ENCODE assay signal across 11 cellular contexts in the genomic region with DNA sequence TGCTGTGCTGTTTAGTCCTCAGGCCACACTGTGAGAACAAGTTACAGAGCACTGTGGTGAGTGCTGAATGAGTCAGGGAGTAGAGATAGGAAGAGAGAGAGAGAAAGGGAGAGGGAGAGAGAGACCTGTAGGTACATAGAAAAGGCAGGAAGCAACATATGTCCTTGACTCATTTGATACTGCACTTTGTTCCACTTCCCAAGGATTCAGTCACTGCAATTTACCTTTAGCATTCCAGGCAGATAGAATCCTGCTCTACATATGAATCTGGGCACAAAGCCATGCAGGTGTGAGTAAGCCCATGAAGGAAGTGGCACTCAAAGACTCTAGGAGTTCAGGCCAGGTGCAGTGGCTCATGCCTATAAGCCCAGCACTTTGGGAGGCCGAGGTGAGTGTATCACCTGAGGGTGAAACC. TPM values are rescaled to one million over a fixed set of nuclear protein-coding genes. Genes with fewer than 3 reads are reported as not detected.
DNase-seq lines count a peak whose midpoint lies in the region; ATAC-seq, FAIRE-seq and TF ChIP-seq lines count a peak whose summit lies in the region.
"Had no signal": no experiment of that assay in that cellular context is flagged by ENCODE, and none has a peak within 500 bp of the region (broad histone marks: within the 10 kb centered on the region; RNA-seq: fewer than 3 reads in every experiment).

No MANE protein-coding gene starts in this region.

- H3K4me3 ChIP-seq in left ventricle myocardium inferior: no peak overlapping the region
- no peak overlapping the region for H3K4me3 ChIP-seq in right cardiac atrium (ENCODE audit: low read length)
- H3K4me3 ChIP-seq in fibroblast of pulmonary artery (replicated peaks; ENCODE audit: low read depth, low read length): no peak overlapping the region
- H3K4me3 ChIP-seq in upper lobe of right lung: no peak overlapping the region
- H3K4me3 ChIP-seq in coronary artery: no peak overlapping the region
- H3K4me3 ChIP-seq: breast epithelium had no signal

- no peaks in the 10 kb centered on the region for H3K36me3 ChIP-seq in left ventricle myocardium inferior
- no peaks in the 10 kb centered on the region for H3K36me3 ChIP-seq in upper lobe of right lung
- H3K36me3 ChIP-seq: breast epithelium had no signal

- H3K9me3 ChIP-seq in left ventricle myocardium inferior (replicated peaks) (no peaks in the 10 kb centered on the region), right cardiac atrium (ENCODE audit: control insufficient read depth, low read length) (no peaks in the 10 kb centered on the region), upper lobe of right lung (no peaks in the 10 kb centered on the region)
- H3K9me3 ChIP-seq: breast epithelium had no signal

- 72% methylated on average over 1 of the region's 1 CpG for WGBS in right cardiac atrium

- no peak for TF ChIP-seq POLR2A in H54 (IDR thresholded peaks at IDR 0.05; ENCODE audit: low read depth, low read length)

- H3K27ac ChIP-seq in left ventricle myocardium inferior (replicated peaks) (peak overlapping the region; percentile 42), right cardiac atrium (ENCODE audit: low read length) (no peak overlapping the region), upper lobe of right lung (peak overlapping the region; percentile 76), coronary artery (no peak overlapping the region)

- DNase-seq in left ventricle myocardium inferior (no peak), right cardiac atrium (no peak), RCC 7860 (ENCODE audit: low spot score) (peak; percentile 6), fibroblast of pulmonary artery (ENCODE audit: low read depth) (peak; percentile 7), upper lobe of right lung (peak; percentile 66), coronary artery (ENCODE audit: low spot score) (no peak), H54 (ENCODE audit: insufficient read length, low spot score) (no peak)
- DNase-seq: DND-41 had no signal

- H3K27me3 ChIP-seq in left ventricle myocardium inferior (ENCODE audit: low read depth) (peaks cover 6% of the 10 kb centered on the region), right cardiac atrium (ENCODE audit: control insufficient read depth, insufficient read depth) (no peaks in the 10 kb centered on the region), upper lobe of right lung (no peaks in the 10 kb centered on the region)
- H3K27me3 ChIP-seq: breast epithelium had no signal

- H3K4me1 ChIP-seq in left ventricle myocardium inferior: peaks cover 10% of the 10 kb centered on the region
- H3K4me1 ChIP-seq in right cardiac atrium (ENCODE audit: control insufficient read depth, insufficient read depth, low read length): no peaks in the 10 kb centered on the region
- peaks cover 4% of the 10 kb centered on the region for H3K4me1 ChIP-seq in upper lobe of right lung
- H3K4me1 ChIP-seq: breast epithelium had no signal

- intact Hi-C loops in left ventricle myocardium inferior (cut with micrococcal nuclease): no loop called here
- intact Hi-C loops in right cardiac atrium (cut with DNase I): no loop called here
- intact Hi-C loops in upper lobe of right lung (cut with DNase I): no loop called here

- ATAC-seq in right cardiac atrium (no peak), upper lobe of right lung (peak; percentile 82), SK-N-SH treated with all-trans-retinoic acid at 6 μM for 48 hours (no peak)

- TF ChIP-seq CTCF in left ventricle myocardium inferior (IDR thresholded peaks at IDR 0.05; ENCODE audit: borderline replicate concordance) (no peak), fibroblast of pulmonary artery (IDR thresholded peaks at IDR 0.05; ENCODE audit: low read length, missing control alignments) (no peak), upper lobe of right lung (IDR thresholded peaks at IDR 0.05) (no peak), coronary artery (IDR thresholded peaks at IDR 0.05) (no peak)

- FAIRE-seq in RCC 7860 (lab: Jason Lieb, UNC) (no peak), H54 (lab: Jason Lieb, UNC) (no peak)

TF ChIP-seq in SK-N-SH treated with all-trans-retinoic acid at 6 μM for 48 hours, 23 proteins besides CTCF, POLR2A, EP300 and RAD21:
- TF ChIP-seq TCF4 (CRISPR knock-in tag; IDR thresholded peaks at IDR 0.05; ENCODE audit: borderline replicate concordance) (no peak), ZC3H10 (CRISPR knock-in tag; IDR thresholded peaks at IDR 0.05) (no peak), ZFP3 (CRISPR knock-in tag; IDR thresholded peaks at IDR 0.05) (no peak), SNAI2 (CRISPR knock-in tag; IDR thresholded peaks at IDR 0.05) (no peak), ZNF8 (CRISPR knock-in tag; IDR thresholded peaks at IDR 0.05) (no peak), TOX (CRISPR knock-in tag; IDR thresholded peaks at IDR 0.05; ENCODE audit: borderline replicate concordance) (no peak), CSDC2 (CRISPR knock-in tag; IDR thresholded peaks at IDR 0.05) (no peak), GLIS3 (CRISPR knock-in tag; IDR thresholded peaks at IDR 0.05) (no peak)
- TF ChIP-seq, protein P1, sequence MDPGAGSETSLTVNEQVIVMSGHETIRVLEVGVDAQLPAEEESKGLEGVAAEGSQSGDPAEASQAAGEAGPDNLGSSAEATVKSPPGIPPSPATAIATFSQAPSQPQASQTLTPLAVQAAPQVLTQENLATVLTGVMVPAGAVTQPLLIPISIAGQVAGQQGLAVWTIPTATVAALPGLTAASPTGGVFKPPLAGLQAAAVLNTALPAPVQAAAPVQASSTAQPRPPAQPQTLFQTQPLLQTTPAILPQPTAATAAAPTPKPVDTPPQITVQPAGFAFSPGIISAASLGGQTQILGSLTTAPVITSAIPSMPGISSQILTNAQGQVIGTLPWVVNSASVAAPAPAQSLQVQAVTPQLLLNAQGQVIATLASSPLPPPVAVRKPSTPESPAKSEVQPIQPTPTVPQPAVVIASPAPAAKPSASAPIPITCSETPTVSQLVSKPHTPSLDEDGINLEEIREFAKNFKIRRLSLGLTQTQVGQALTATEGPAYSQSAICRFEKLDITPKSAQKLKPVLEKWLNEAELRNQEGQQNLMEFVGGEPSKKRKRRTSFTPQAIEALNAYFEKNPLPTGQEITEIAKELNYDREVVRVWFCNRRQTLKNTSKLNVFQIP (CRISPR knock-in tag; IDR thresholded peaks at IDR 0.05; ENCODE audit: borderline replicate concordance, low read depth): no peak
- TF ChIP-seq, protein P2, sequence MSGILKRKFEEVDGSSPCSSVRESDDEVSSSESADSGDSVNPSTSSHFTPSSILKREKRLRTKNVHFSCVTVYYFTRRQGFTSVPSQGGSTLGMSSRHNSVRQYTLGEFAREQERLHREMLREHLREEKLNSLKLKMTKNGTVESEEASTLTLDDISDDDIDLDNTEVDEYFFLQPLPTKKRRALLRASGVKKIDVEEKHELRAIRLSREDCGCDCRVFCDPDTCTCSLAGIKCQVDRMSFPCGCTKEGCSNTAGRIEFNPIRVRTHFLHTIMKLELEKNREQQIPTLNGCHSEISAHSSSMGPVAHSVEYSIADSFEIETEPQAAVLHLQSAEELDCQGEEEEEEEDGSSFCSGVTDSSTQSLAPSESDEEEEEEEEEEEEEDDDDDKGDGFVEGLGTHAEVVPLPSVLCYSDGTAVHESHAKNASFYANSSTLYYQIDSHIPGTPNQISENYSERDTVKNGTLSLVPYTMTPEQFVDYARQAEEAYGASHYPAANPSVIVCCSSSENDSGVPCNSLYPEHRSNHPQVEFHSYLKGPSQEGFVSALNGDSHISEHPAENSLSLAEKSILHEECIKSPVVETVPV (CRISPR knock-in tag; IDR thresholded peaks at IDR 0.05): no peak
- TF ChIP-seq, protein P3, sequence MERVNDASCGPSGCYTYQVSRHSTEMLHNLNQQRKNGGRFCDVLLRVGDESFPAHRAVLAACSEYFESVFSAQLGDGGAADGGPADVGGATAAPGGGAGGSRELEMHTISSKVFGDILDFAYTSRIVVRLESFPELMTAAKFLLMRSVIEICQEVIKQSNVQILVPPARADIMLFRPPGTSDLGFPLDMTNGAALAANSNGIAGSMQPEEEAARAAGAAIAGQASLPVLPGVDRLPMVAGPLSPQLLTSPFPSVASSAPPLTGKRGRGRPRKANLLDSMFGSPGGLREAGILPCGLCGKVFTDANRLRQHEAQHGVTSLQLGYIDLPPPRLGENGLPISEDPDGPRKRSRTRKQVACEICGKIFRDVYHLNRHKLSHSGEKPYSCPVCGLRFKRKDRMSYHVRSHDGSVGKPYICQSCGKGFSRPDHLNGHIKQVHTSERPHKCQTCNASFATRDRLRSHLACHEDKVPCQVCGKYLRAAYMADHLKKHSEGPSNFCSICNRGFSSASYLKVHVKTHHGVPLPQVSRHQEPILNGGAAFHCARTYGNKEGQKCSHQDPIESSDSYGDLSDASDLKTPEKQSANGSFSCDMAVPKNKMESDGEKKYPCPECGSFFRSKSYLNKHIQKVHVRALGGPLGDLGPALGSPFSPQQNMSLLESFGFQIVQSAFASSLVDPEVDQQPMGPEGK (CRISPR knock-in tag; IDR thresholded peaks at IDR 0.05; ENCODE audit: borderline replicate concordance): no peak
TF ChIP-seq in SK-N-SH treated with all-trans-retinoic acid at 6 μM for 48 hours: peak in this region for 0.

RNA-seq across cellular contexts. Expression of a gene that starts 1.0 kb away (rescaled TPM):
- total RNA-seq in left ventricle myocardium inferior (0.74 TPM), right cardiac atrium (1 to 10 TPM in 1 of 4 donors, under 1 TPM in 3; 0.42 to 1.4 (median 0.71) TPM), upper lobe of right lung (8.9 TPM)
- 0.16 TPM for polyA plus RNA-seq in right cardiac atrium
- total RNA-seq: RPMI7951 had no signal

Comparison
In these comparisons a context has a peak if more than half of its experiments do, and no peak if none do; other contexts are left out.
1. H3K27ac ChIP-seq: peak in left ventricle myocardium inferior (single experiment) and upper lobe of right lung (single experiment); none in right cardiac atrium (single experiment) and coronary artery (0 of 2).
2. DNase-seq: peak in RCC 7860 (single experiment), fibroblast of pulmonary artery (single experiment) and upper lobe of right lung (single experiment); none in left ventricle myocardium inferior (single experiment), right cardiac atrium (0 of 3), coronary artery (single experiment) and H54 (single experiment).